ENCODE assay signal across 9 cellular contexts in the genomic region with DNA sequence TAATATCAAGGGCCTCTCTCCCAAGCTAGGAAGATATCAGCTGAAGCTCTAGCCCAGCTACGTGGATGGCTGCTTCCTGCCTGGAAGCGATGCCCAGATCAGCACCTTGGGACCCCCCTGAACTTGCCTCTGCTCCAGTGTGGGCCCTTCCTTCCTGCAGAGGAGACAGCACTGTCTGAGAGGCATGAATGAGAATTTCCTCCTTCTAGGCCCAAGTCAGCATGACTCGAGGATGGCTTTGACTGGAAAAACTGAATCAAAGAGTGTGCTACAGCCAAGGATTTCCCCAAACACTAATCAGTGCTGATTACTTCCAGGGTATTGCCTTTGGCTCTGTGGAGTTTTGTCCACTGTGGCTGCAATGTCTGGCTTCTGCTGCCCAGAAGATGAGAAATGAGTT. TPM values are rescaled to one million over a fixed set of nuclear protein-coding genes. Genes with fewer than 3 reads are reported as not detected.
DNase-seq lines count a peak whose midpoint lies in the region; ATAC-seq and TF ChIP-seq lines count a peak whose summit lies in the region.
"Had no signal": no experiment of that assay in that cellular context is flagged by ENCODE, and none has a peak within 500 bp of the region (broad histone marks: within the 10 kb centered on the region; RNA-seq: fewer than 3 reads in every experiment).

No MANE protein-coding gene starts in this region.

- no peaks in the 10 kb centered on the region for H3K36me3 Mint-ChIP-seq in activated CD4-positive, alpha-beta T cell treated with anti-CD3 and anti-CD28 coated beads for 36 hours (ENCODE audit: low read depth)
- no peaks in the 10 kb centered on the region for H3K36me3 Mint-ChIP-seq in activated CD4-positive, alpha-beta T cell treated with anti-CD3 and anti-CD28 coated beads, Interleukin-2, amount 10 ng/mL, durations not matched to agents 7 days and 5 days (ENCODE audit: low read depth)

- ATAC-seq in activated CD4-positive, alpha-beta T cell treated with anti-CD3 and anti-CD28 coated beads for 36 hours = peak; percentile 60
- no peak for ATAC-seq in GM21528 (IDR thresholded peaks at IDR 0.05; ENCODE audit: low FRiP score, unreplicated experiment)

- WGBS in thymus = 69% methylated on average over 3 of the region's 3 CpGs

- H3K4me1 Mint-ChIP-seq in activated CD4-positive, alpha-beta T cell treated with anti-CD3 and anti-CD28 coated beads for 36 hours = peaks cover 60% of the 10 kb centered on the region
- peaks cover 18% of the 10 kb centered on the region for H3K4me1 Mint-ChIP-seq in activated CD4-positive, alpha-beta T cell treated with anti-CD3 and anti-CD28 coated beads, Interleukin-2, amount 10 ng/mL, durations not matched to agents 7 days and 5 days

- peaks cover 56% of the 10 kb centered on the region for H3K4me1 ChIP-seq in thymus (ENCODE audit: control insufficient read depth, insufficient read depth, low read length)

- H3K4me3 ChIP-seq in brain microvascular endothelial cell (ENCODE audit: low read depth, low read length) (no peak overlapping the region), thymus (ENCODE audit: low read length) (no peak overlapping the region)

- in situ Hi-C loops in brain microvascular endothelial cell (cut with HindIII; ENCODE audit: low pct_ligation_motif_present, low sequenced_read_pairs) = no loop called here

- no peaks in the 10 kb centered on the region for H3K9me3 Mint-ChIP-seq in activated CD4-positive, alpha-beta T cell treated with anti-CD3 and anti-CD28 coated beads for 36 hours (ENCODE audit: low read depth)
- H3K9me3 Mint-ChIP-seq in activated CD4-positive, alpha-beta T cell treated with anti-CD3 and anti-CD28 coated beads, Interleukin-2, amount 10 ng/mL, durations not matched to agents 7 days and 5 days = no peaks in the 10 kb centered on the region

- no peaks in the 10 kb centered on the region for H3K27me3 ChIP-seq in brain microvascular endothelial cell (replicated peaks)
- no peaks in the 10 kb centered on the region for H3K27me3 ChIP-seq in thymus (ENCODE audit: control insufficient read depth, insufficient read depth)
- H3K27me3 ChIP-seq: neutrophil had no signal

- POLR2A ChIA-PET in activated CD4-positive, alpha-beta T cell treated with anti-CD3 and anti-CD28 coated beads for 36 hours (lab: Charles Lee) = no interaction called here
- POLR2A ChIA-PET in activated CD4-positive, alpha-beta T cell treated with anti-CD3 and anti-CD28 coated beads, Interleukin-2, amount 10 ng/mL, durations not matched to agents 7 days and 5 days (lab: Charles Lee) = no interaction called here

- no peak overlapping the region for H3K27ac Mint-ChIP-seq in activated CD4-positive, alpha-beta T cell treated with anti-CD3 and anti-CD28 coated beads for 36 hours
- no peak overlapping the region for H3K27ac Mint-ChIP-seq in activated CD4-positive, alpha-beta T cell treated with anti-CD3 and anti-CD28 coated beads, Interleukin-2, amount 10 ng/mL, durations not matched to agents 7 days and 5 days

- no peaks in the 10 kb centered on the region for H3K9me3 ChIP-seq in thymus (ENCODE audit: control insufficient read depth)
- H3K9me3 ChIP-seq: neutrophil had no signal

- no peak for TF ChIP-seq CTCF in brain microvascular endothelial cell (IDR thresholded peaks at IDR 0.05; ENCODE audit: low read depth, low read length, missing control alignments)

- intact Hi-C loops in activated CD4-positive, alpha-beta T cell treated with anti-CD3 and anti-CD28 coated beads for 36 hours (cut with DNase I, micrococcal nuclease) = no loop called here

- H3K36me3 ChIP-seq in brain microvascular endothelial cell (replicated peaks) (no peaks in the 10 kb centered on the region), thymus (ENCODE audit: control insufficient read depth, insufficient read depth) (peaks cover 3% of the 10 kb centered on the region)
- H3K36me3 ChIP-seq: neutrophil had no signal

- H3K27ac ChIP-seq in brain microvascular endothelial cell (peak overlapping the region; percentile 4), thymus (ENCODE audit: low read depth) (peak overlapping the region; percentile 18)
- H3K27ac ChIP-seq: neutrophil had no signal

- CTCF ChIA-PET in activated CD4-positive, alpha-beta T cell treated with anti-CD3 and anti-CD28 coated beads for 36 hours (lab: Charles Lee) = interaction anchor here (1.0 kb wide), 1 partner anchor 16 kb away, joined by 3 read pairs; no protein-coding TSS in a partner anchor
- CTCF ChIA-PET in activated CD4-positive, alpha-beta T cell treated with anti-CD3 and anti-CD28 coated beads, Interleukin-2, amount 10 ng/mL, durations not matched to agents 7 days and 5 days (lab: Charles Lee) = no interaction called here

- no peak for DNase-seq in activated CD4-positive, alpha-beta T cell treated with anti-CD3 and anti-CD28 coated beads for 36 hours
- no peak for DNase-seq in activated CD4-positive, alpha-beta T cell treated with anti-CD3 and anti-CD28 coated beads, Interleukin-2, amount 10 ng/mL, durations not matched to agents 7 days and 5 days
- no peak for DNase-seq in brain microvascular endothelial cell
- peak; percentile 65 for DNase-seq in kidney tubule cell (ENCODE audit: low spot score)
- no peak for DNase-seq in stimulated activated CD4-positive, alpha-beta T cell treated with anti-CD3 and anti-CD28 coated beads, Interleukin-4, amount 100 ng/mL, for 4 hours
- DNase-seq in DMS53 treated with DMSO at 0.1 percent for 48 hours (lab: John Stamatoyannopoulos, UW; ENCODE audit: unreplicated experiment) = no peak

- H3K27me3 Mint-ChIP-seq in activated CD4-positive, alpha-beta T cell treated with anti-CD3 and anti-CD28 coated beads for 36 hours = no peaks in the 10 kb centered on the region
- H3K27me3 Mint-ChIP-seq in activated CD4-positive, alpha-beta T cell treated with anti-CD3 and anti-CD28 coated beads, Interleukin-2, amount 10 ng/mL, durations not matched to agents 7 days and 5 days = no peaks in the 10 kb centered on the region

- H3K4me3 Mint-ChIP-seq in activated CD4-positive, alpha-beta T cell treated with anti-CD3 and anti-CD28 coated beads for 36 hours = no peak overlapping the region
- H3K4me3 Mint-ChIP-seq in activated CD4-positive, alpha-beta T cell treated with anti-CD3 and anti-CD28 coated beads, Interleukin-2, amount 10 ng/mL, durations not matched to agents 7 days and 5 days = no peak overlapping the region

RNA-seq across cellular contexts. Expression of gene FLNB, which starts 36.4 kb away (rescaled TPM):
- 10 to 100 TPM; 25.4 to 29.1 TPM for total RNA-seq in activated CD4-positive, alpha-beta T cell treated with anti-CD3 and anti-CD28 coated beads for 36 hours
- 10 to 100 TPM; 27.2 to 28.1 TPM for total RNA-seq in activated CD4-positive, alpha-beta T cell treated with anti-CD3 and anti-CD28 coated beads, Interleukin-2, amount 10 ng/mL, durations not matched to agents 7 days and 5 days
- 111 TPM for polyA plus RNA-seq in thymus
